Comparison of ENCODE assay signal across 1 cellular context in the genomic region with DNA sequence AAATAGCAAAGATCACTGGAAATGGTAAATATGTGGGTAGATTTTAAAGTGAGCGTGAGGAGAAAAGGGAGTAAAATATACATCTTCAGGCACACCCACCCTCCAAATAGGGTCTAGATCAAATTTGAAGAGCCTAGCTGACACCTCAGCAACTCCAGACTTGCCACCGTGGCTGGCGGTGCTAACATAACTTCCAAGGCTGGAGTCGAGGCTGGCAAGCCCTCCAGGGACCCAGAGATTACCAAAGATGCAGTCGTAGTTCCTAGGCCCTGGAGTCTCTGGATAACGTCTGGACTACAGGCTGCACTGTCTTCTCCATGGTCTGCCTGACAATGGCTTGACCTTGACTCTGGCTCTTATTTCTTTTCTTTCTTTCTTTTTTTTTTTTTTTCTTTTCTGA.
TF ChIP-seq lines count a peak whose summit lies in the region.

No MANE protein-coding gene starts in this region.

TF ChIP-seq in GM12878, 131 proteins besides CTCF, POLR2A, EP300 and RAD21:
- no peak for TF ChIP-seq YBX1 (IDR thresholded peaks at IDR 0.05)
- TF ChIP-seq CEBPZ (IDR thresholded peaks at IDR 0.05; ENCODE audit: low read depth, low read length), result no peak
- TF ChIP-seq ZNF384 (IDR thresholded peaks at IDR 0.05; ENCODE audit: borderline replicate concordance, low read depth, low read length), result no peak
- TF ChIP-seq SMAD5 (IDR thresholded peaks at IDR 0.05; ENCODE audit: low read depth), result no peak
- no peak for TF ChIP-seq KLF5 (IDR thresholded peaks at IDR 0.05; ENCODE audit: partially characterized antibody)
- no peak for TF ChIP-seq BACH1 (IDR thresholded peaks at IDR 0.05; ENCODE audit: borderline replicate concordance)
- TF ChIP-seq RAD51 (IDR thresholded peaks at IDR 0.05), result no peak
- TF ChIP-seq RBBP5 (conservative IDR thresholded peaks at IDR 0.05), result no peak
- TF ChIP-seq JUNB (IDR thresholded peaks at IDR 0.05), result no peak
- no peak for TF ChIP-seq CBFB (IDR thresholded peaks at IDR 0.05; ENCODE audit: low read depth)
- no peak for TF ChIP-seq IRF5 (IDR thresholded peaks at IDR 0.05; ENCODE audit: borderline replicate concordance)
- TF ChIP-seq TARDBP (IDR thresholded peaks at IDR 0.05; ENCODE audit: borderline replicate concordance), result no peak
- TF ChIP-seq STAT3 (IDR thresholded peaks at IDR 0.05; ENCODE audit: low read depth, low read length), result no peak
- no peak for TF ChIP-seq CBX5 (IDR thresholded peaks at IDR 0.05; ENCODE audit: low read depth)
- TF ChIP-seq POLR2AphosphoS5 (IDR thresholded peaks at IDR 0.05; ENCODE audit: low read length), result no peak
- no peak for TF ChIP-seq NRF1 (conservative IDR thresholded peaks at IDR 0.05; ENCODE audit: low read depth, low read length)
- no peak for TF ChIP-seq CHD1 (IDR thresholded peaks at IDR 0.05; ENCODE audit: low read depth, low read length)
- TF ChIP-seq, protein P1, sequence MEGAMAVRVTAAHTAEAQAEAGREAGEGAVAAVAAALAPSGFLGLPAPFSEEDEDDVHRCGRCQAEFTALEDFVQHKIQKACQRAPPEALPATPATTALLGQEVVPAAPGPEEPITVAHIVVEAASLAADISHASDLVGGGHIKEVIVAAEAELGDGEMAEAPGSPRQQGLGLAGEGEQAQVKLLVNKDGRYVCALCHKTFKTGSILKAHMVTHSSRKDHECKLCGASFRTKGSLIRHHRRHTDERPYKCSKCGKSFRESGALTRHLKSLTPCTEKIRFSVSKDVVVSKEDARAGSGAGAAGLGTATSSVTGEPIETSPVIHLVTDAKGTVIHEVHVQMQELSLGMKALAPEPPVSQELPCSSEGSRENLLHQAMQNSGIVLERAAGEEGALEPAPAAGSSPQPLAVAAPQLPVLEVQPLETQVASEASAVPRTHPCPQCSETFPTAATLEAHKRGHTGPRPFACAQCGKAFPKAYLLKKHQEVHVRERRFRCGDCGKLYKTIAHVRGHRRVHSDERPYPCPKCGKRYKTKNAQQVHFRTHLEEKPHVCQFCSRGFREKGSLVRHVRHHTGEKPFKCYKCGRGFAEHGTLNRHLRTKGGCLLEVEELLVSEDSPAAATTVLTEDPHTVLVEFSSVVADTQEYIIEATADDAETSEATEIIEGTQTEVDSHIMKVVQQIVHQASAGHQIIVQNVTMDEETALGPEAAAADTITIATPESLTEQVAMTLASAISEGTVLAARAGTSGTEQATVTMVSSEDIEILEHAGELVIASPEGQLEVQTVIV (IDR thresholded peaks at IDR 0.05; ENCODE audit: borderline replicate concordance, partially characterized antibody), result no peak
- TF ChIP-seq STAT1 (conservative IDR thresholded peaks at IDR 0.05), result no peak
